In genomic region chr11:87352759-87353707, GRCh38 we compare ENCODE assay signal across 8 cellular contexts.
A peak's percentile ranks its signal among the peaks of the same experiment; 100 is the strongest.
DNase-seq lines count a peak whose midpoint lies in the region; FAIRE-seq and TF ChIP-seq lines count a peak whose summit lies in the region.

No MANE protein-coding gene starts in this region.

- no peaks in the 10 kb centered on the region for H3K4me1 Mint-ChIP-seq in glutamatergic neuron (ENCODE audit: low read depth, unreplicated experiment)
- peaks cover 11% of the 10 kb centered on the region for H3K4me1 Mint-ChIP-seq in progenitor cell of endocrine pancreas (ENCODE audit: low read depth)

- H3K27me3 Mint-ChIP-seq in glutamatergic neuron (ENCODE audit: unreplicated experiment) = peaks cover 5% of the 10 kb centered on the region
- H3K27me3 Mint-ChIP-seq in progenitor cell of endocrine pancreas = peaks cover 18% of the 10 kb centered on the region

- H3K4me3 Mint-ChIP-seq in glutamatergic neuron (ENCODE audit: unreplicated experiment) = no peak overlapping the region
- no peak overlapping the region for H3K4me3 Mint-ChIP-seq in progenitor cell of endocrine pancreas (ENCODE audit: low read depth)

- peaks cover 2% of the 10 kb centered on the region for H3K9me3 Mint-ChIP-seq in glutamatergic neuron (ENCODE audit: unreplicated experiment)
- no peaks in the 10 kb centered on the region for H3K9me3 Mint-ChIP-seq in progenitor cell of endocrine pancreas (ENCODE audit: low read depth)

- H3K36me3 Mint-ChIP-seq in glutamatergic neuron (ENCODE audit: unreplicated experiment) (no peaks in the 10 kb centered on the region), progenitor cell of endocrine pancreas (ENCODE audit: insufficient read depth) (no peaks in the 10 kb centered on the region)

- peak; percentile 87 for FAIRE-seq in H54 (lab: Jason Lieb, UNC)

- H3K27me3 ChIP-seq in GM06990 (replicated peaks; ENCODE audit: control insufficient read depth, insufficient read depth, low read length) = no peaks in the 10 kb centered on the region; the same call in 1 of the 2 replicates
- no peaks in the 10 kb centered on the region for H3K27me3 ChIP-seq in uterus

- DNase-seq in GM06990 (ENCODE audit: extremely low read depth, insufficient read length) (peak; percentile 73), H54 (ENCODE audit: insufficient read length, low spot score) (peak; percentile 61), LNCaP clone FGC (ENCODE audit: low read depth) (peak; percentile 22), SK-N-DZ (ENCODE audit: low spot score) (peak; percentile 80), glutamatergic neuron (peak; percentile 97), progenitor cell of endocrine pancreas (ENCODE audit: low spot score, unreplicated experiment) (peak; percentile 87), uterus (peak; percentile 79 to 84)
- DNase-seq in activated naive CD4-positive, alpha-beta T cell treated with Interleukin-2 at 50 U/mL for 16 hours = peak; percentile 85

- TF ChIP-seq CTCF in GM06990 (IDR thresholded peaks at IDR 0.05; ENCODE audit: insufficient read depth, low read length, poor library complexity, severe bottlenecking) (peak; percentile 96), LNCaP clone FGC (IDR thresholded peaks at IDR 0.05; ENCODE audit: control insufficient read depth, extremely low read depth, insufficient read depth) (peak; percentile 95), glutamatergic neuron (IDR thresholded peaks at IDR 0.05; ENCODE audit: partially characterized antibody, unreplicated experiment) (peak; percentile 99), progenitor cell of endocrine pancreas (IDR thresholded peaks at IDR 0.05; ENCODE audit: unreplicated experiment) (peak; percentile 98), uterus (IDR thresholded peaks at IDR 0.05) (peak; percentile 98 to 99 (median 98))

- TF ChIP-seq POLR2A in H54 (IDR thresholded peaks at IDR 0.05; ENCODE audit: low read depth, low read length) (no peak), uterus (IDR thresholded peaks at IDR 0.05) (no peak)

- H3K27ac Mint-ChIP-seq in glutamatergic neuron (ENCODE audit: unreplicated experiment) = no peak overlapping the region
- no peak overlapping the region for H3K27ac Mint-ChIP-seq in progenitor cell of endocrine pancreas

- H3K4me1 ChIP-seq in uterus = no peaks in the 10 kb centered on the region

- H3K4me3 ChIP-seq in GM06990 (replicated peaks; ENCODE audit: low read depth, low read length) = no peak overlapping the region
- H3K4me3 ChIP-seq in LNCaP clone FGC (ENCODE audit: low read depth, low read length) = no peak overlapping the region
- no peak overlapping the region for H3K4me3 ChIP-seq in uterus

- H3K36me3 ChIP-seq in GM06990 (ENCODE audit: control insufficient read depth, insufficient read depth, low read length) = no peaks in the 10 kb centered on the region
- H3K36me3 ChIP-seq in uterus = no peaks in the 10 kb centered on the region

- intact Hi-C loops in uterus (cut with DNase I; ENCODE audit: low total_unique reads) = loop anchor here (2.0 to 10.0 kb wide), 2 partner anchors 68 to 1192 kb away; no protein-coding TSS in a partner anchor

- no peak overlapping the region for H3K27ac ChIP-seq in uterus

- H3K9me3 ChIP-seq in uterus = no peaks in the 10 kb centered on the region

Comparison
In these comparisons a context has a peak if more than half of its experiments do, and no peak if none do; other contexts are left out.
1. DNase-seq: peak in every context shown above with its lines; median percentile 97 in glutamatergic neuron; 87 in progenitor cell of endocrine pancreas; 85 in activated naive CD4-positive, alpha-beta T cell treated with Interleukin-2 at 50 U/mL for 16 hours; 82 in uterus; 80 in SK-N-DZ; 73 in GM06990; 61 in H54; 22 in LNCaP clone FGC.